1 cellular context compared by ENCODE assay signal in the genomic region with DNA sequence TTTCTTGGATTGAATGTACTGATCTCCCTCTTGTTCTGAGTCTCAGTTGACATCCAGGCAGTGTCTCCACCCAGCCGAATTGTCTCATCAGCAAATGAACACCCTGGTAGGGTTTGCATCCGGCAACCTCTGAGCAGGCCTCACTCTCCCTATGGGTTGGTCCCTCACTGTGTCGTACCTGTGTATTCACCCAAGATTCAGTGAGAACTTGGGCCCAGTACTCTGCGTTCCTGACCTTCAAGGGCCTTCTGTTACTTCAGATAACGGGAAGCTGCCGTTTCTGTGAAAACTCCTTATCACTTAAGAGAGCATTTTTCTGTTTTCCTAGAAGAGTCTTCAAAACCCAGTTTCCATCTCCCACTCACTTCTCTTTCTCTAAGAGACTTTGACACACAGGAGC.
A peak's percentile ranks its signal among the peaks of the same experiment; 100 is the strongest.
TF ChIP-seq lines count a peak whose summit lies in the region.

No MANE protein-coding gene starts in this region.

TF ChIP-seq in K562, 482 proteins besides CTCF, POLR2A, EP300 and RAD21 (continued from another document and continues in another):
- TF ChIP-seq, protein P1, sequence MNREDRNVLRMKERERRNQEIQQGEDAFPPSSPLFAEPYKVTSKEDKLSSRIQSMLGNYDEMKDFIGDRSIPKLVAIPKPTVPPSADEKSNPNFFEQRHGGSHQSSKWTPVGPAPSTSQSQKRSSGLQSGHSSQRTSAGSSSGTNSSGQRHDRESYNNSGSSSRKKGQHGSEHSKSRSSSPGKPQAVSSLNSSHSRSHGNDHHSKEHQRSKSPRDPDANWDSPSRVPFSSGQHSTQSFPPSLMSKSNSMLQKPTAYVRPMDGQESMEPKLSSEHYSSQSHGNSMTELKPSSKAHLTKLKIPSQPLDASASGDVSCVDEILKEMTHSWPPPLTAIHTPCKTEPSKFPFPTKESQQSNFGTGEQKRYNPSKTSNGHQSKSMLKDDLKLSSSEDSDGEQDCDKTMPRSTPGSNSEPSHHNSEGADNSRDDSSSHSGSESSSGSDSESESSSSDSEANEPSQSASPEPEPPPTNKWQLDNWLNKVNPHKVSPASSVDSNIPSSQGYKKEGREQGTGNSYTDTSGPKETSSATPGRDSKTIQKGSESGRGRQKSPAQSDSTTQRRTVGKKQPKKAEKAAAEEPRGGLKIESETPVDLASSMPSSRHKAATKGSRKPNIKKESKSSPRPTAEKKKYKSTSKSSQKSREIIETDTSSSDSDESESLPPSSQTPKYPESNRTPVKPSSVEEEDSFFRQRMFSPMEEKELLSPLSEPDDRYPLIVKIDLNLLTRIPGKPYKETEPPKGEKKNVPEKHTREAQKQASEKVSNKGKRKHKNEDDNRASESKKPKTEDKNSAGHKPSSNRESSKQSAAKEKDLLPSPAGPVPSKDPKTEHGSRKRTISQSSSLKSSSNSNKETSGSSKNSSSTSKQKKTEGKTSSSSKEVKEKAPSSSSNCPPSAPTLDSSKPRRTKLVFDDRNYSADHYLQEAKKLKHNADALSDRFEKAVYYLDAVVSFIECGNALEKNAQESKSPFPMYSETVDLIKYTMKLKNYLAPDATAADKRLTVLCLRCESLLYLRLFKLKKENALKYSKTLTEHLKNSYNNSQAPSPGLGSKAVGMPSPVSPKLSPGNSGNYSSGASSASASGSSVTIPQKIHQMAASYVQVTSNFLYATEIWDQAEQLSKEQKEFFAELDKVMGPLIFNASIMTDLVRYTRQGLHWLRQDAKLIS (CRISPR knock-in tag; IDR thresholded peaks at IDR 0.05), result no peak
- TF ChIP-seq RAD51 (IDR thresholded peaks at IDR 0.05; ENCODE audit: borderline replicate concordance, low read depth), result no peak
- TF ChIP-seq HDAC8 (tag; IDR thresholded peaks at IDR 0.05), result no peak
- no peak for TF ChIP-seq KLF1 (tag; IDR thresholded peaks at IDR 0.05)
- TF ChIP-seq ZBTB7A (IDR thresholded peaks at IDR 0.05; ENCODE audit: borderline replicate concordance, control insufficient read depth, low read depth, low read length), result no peak
- TF ChIP-seq ZNF830 (CRISPR knock-in tag; IDR thresholded peaks at IDR 0.05), result no peak
- TF ChIP-seq USF2 (CRISPR knock-in tag; IDR thresholded peaks at IDR 0.05), result no peak
- 0 out of 2 replicates have a peak, but pooled peaks have one; percentile 16 for TF ChIP-seq MXI1 (IDR thresholded peaks at IDR 0.05; ENCODE audit: low read depth, low read length)
- TF ChIP-seq, protein P2, sequence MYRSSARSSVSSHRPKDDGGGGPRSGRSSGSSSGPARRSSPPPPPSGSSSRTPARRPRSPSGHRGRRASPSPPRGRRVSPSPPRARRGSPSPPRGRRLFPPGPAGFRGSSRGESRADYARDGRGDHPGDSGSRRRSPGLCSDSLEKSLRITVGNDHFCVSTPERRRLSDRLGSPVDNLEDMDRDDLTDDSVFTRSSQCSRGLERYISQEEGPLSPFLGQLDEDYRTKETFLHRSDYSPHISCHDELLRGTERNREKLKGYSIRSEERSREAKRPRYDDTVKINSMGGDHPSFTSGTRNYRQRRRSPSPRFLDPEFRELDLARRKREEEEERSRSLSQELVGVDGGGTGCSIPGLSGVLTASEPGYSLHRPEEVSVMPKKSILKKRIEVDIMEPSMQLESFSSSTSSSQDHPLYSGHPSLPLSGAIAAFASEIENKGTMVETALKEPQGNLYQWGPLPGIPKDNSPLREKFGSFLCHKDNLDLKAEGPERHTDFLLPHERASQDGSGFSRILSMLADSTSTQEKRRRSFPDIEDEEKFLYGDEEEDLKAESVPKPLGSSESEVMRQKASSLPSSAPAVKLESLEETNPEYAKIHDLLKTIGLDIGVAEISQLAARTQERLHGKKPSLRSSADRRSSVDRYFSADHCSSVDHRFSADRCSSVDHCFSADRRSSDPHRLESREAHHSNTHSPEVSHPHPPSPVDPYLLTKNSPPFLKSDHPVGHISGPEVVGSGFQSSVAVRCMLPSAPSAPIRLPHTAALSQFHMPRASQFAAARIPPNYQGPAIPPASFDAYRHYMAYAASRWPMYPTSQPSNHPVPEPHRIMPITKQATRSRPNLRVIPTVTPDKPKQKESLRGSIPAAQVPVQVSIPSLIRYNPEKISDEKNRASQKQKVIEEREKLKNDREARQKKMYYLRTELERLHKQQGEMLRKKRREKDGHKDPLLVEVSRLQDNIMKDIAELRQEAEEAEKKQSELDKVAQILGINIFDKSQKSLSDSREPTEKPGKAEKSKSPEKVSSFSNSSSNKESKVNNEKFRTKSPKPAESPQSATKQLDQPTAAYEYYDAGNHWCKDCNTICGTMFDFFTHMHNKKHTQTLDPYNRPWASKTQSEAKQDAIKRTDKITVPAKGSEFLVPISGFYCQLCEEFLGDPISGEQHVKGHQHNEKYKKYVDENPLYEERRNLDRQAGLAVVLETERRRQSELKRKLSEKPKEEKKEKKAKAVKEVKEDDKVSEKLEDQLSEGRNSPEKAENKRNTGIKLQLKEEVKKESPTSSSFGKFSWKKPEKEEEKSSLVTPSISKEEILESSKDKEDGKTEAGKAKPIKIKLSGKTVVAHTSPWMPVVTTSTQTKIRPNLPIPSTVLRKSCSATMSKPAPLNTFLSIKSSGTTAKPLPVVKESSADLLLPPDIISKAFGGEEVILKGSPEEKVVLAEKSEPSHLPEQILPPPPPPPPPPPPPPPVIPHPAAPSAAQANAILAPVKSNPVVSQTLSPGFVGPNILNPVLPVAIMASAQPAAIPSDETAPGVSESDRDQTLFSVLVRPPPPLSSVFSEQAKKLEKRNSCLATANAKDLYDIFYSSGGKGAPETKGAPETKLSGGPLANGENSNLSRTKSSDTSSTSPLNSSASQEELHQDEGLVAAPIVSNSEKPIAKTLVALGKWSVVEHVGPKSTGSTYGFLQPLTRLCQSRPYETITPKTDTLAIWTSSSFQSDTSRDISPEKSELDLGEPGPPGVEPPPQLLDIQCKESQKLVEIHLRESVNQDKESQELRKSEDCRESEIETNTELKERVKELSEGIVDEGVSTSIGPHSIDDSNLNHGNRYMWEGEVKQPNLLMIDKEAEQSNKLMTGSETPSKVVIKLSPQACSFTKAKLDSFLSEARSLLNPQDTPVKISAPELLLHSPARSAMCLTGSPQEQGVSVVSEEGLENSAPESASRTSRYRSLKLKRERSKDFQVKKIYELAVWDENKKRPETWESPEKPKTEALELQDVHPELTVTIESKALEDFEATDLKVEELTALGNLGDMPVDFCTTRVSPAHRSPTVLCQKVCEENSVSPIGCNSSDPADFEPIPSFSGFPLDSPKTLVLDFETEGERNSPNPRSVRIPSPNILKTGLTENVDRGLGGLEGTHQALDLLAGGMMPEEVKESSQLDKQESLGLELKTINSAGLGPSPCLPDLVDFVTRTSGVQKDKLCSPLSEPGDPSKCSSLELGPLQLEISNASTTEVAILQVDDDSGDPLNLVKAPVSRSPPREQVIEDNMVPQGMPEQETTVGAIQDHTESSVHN (IDR thresholded peaks at IDR 0.05; ENCODE audit: borderline replicate concordance in 1 of 2, low read depth in 1 of 2), result no peak
- no peak for TF ChIP-seq SUPT5H (IDR thresholded peaks at IDR 0.05)
- TF ChIP-seq ZBED1 (IDR thresholded peaks at IDR 0.05), result no peak
- TF ChIP-seq AFF1 (IDR thresholded peaks at IDR 0.05; ENCODE audit: low read depth in 1 of 2, partially characterized antibody in 2 of 2), result no peak
- no peak for TF ChIP-seq SMC3 (conservative IDR thresholded peaks at IDR 0.05; ENCODE audit: insufficient read depth, low read depth, low read length)
- TF ChIP-seq TCFL5 (CRISPR knock-in tag; conservative IDR thresholded peaks at IDR 0.05), result no peak
- TF ChIP-seq REST (CRISPR knock-in tag; IDR thresholded peaks at IDR 0.05; ENCODE audit: low read depth), result no peak
- no peak for TF ChIP-seq CHD2 (IDR thresholded peaks at IDR 0.05; ENCODE audit: low read depth, low read length)
- TF ChIP-seq SIN3A (IDR thresholded peaks at IDR 0.05; ENCODE audit: borderline replicate concordance in 2 of 2, control insufficient read depth in 1 of 2, low read depth in 2 of 2, low read length in 2 of 2), result no peak
- no peak for TF ChIP-seq RB1 (IDR thresholded peaks at IDR 0.05; ENCODE audit: low read depth)
- no peak for TF ChIP-seq HMG20A (CRISPR knock-in tag; conservative IDR thresholded peaks at IDR 0.05)
- TF ChIP-seq ZBTB1 (CRISPR knock-in tag; IDR thresholded peaks at IDR 0.05; ENCODE audit: borderline replicate concordance, low read depth), result no peak
- no peak for TF ChIP-seq E2F1 (CRISPR knock-in tag; IDR thresholded peaks at IDR 0.05)
- no peak for TF ChIP-seq TRIM28 (IDR thresholded peaks at IDR 0.05)
- TF ChIP-seq ZBTB9 (CRISPR knock-in tag; IDR thresholded peaks at IDR 0.05), result no peak
- TF ChIP-seq STAT5A (IDR thresholded peaks at IDR 0.05; ENCODE audit: borderline replicate concordance, low read length), result peak; percentile 82
- peak; percentile 56; the same call in 1 of the 2 replicates for TF ChIP-seq NCOA1 (IDR thresholded peaks at IDR 0.05; ENCODE audit: low read depth)
- TF ChIP-seq POLR3A (IDR thresholded peaks at IDR 0.05; ENCODE audit: borderline replicate concordance, extremely low read depth, insufficient read depth, insufficient read length), result no peak
